ENCODE assay signal across 11 cellular contexts in the genomic region with DNA sequence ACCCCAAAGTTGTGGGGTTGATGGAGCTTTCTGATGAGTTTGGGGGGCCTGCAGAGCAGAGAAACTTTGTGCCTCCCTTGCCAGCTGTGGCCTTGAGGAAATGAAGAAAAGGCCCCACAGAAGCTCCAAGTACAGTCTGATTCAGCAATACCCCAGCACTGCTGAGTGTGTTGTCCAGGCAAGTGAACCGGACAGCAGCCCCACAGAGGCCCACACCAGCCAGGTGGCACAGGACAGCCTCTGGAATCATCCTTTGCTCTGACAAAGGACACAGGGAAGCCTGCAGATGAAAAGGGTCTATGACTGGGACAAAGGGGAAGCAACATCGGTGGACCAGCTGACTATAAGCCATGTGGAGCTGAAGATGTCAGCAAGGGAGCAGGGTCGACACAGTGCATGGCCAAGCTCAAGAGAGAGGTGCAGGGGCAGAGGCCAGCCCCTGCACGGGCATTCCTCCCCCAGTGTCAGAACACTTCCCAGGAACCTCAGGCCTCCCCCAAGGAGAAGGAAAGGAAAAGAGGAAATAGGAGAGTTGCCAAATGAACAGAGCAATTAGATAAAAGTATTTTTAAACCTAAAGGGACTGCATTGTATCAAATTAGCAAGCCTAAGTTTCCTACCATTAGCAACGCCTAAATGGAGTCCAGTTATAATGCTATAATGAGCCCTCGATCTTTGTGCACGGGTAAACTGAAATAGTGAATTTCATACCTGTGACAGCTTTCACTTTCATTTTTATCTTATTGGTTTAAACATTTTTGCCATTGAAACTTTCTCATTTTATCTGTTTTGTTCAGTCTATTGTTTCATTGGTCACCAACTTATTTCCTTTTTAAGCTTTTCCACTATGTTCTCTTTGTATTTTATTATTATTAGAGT. TPM values are rescaled to one million over a fixed set of nuclear protein-coding genes. Genes with fewer than 3 reads are reported as not detected.
DNase-seq lines count a peak whose midpoint lies in the region; FAIRE-seq and TF ChIP-seq lines count a peak whose summit lies in the region.
"Had no signal": no experiment of that assay in that cellular context is flagged by ENCODE, and none has a peak within 500 bp of the region (broad histone marks: within the 10 kb centered on the region; RNA-seq: fewer than 3 reads in every experiment).

No MANE protein-coding gene starts in this region.

- no peaks in the 10 kb centered on the region for H3K36me3 Mint-ChIP-seq in CD14-positive monocyte
- H3K36me3 Mint-ChIP-seq in activated T-helper 1 cell treated with anti-CD3 and anti-CD28 coated beads, Interleukin-12 subunit alpha, Interleukin-12 subunit beta, Interleukin-2, Interleukin-4 antibody, amounts not matched to agents 30 ng/mL and 10 ng/mL and 1 ng/mL, durations not matched to agents 14 hours and 24 hours and 36 hours (ENCODE audit: low read depth) = no peaks in the 10 kb centered on the region

- H3K9me3 ChIP-seq in mucosa of rectum (ENCODE audit: control insufficient read depth in 2 of 2, low read length in 2 of 2) = no peaks in the 10 kb centered on the region
- H3K9me3 ChIP-seq: prostate gland had no signal

- H3K27ac Mint-ChIP-seq in CD14-positive monocyte = no peak overlapping the region
- peak overlapping the region; percentile 62 for H3K27ac Mint-ChIP-seq in activated T-helper 1 cell treated with anti-CD3 and anti-CD28 coated beads, Interleukin-12 subunit alpha, Interleukin-12 subunit beta, Interleukin-2, Interleukin-4 antibody, amounts not matched to agents 30 ng/mL and 10 ng/mL and 1 ng/mL, durations not matched to agents 14 hours and 24 hours and 36 hours

- no peaks in the 10 kb centered on the region for H3K4me1 ChIP-seq in mucosa of rectum (ENCODE audit: control insufficient read depth in 2 of 2, insufficient read depth in 2 of 2, low read length in 2 of 2)
- H3K4me1 ChIP-seq: prostate gland had no signal

- peak overlapping the region; percentile 38 to 40 for H3K9ac ChIP-seq in mucosa of rectum (ENCODE audit: low read depth in 1 of 2, low read length in 2 of 2)

- no peak overlapping the region for H3K27ac ChIP-seq in mucosa of rectum (ENCODE audit: low read depth in 2 of 2, low read length in 2 of 2)
- H3K27ac ChIP-seq: prostate gland had no signal

- TF ChIP-seq CTCF in CD14-positive monocyte (IDR thresholded peaks at IDR 0.05) = no peak

- no peaks in the 10 kb centered on the region for H3K36me3 ChIP-seq in mucosa of rectum (ENCODE audit: control insufficient read depth in 2 of 2, insufficient read depth in 2 of 2, low read length in 2 of 2)
- H3K36me3 ChIP-seq: prostate gland had no signal

- no peak for DNase-seq in CD14-positive monocyte (ENCODE audit: low spot score)
- DNase-seq in GM19239 (ENCODE audit: insufficient read length, low spot score) = no peak
- no peak for DNase-seq in activated T-helper 1 cell treated with anti-CD3 and anti-CD28 coated beads, Interleukin-12 subunit alpha, Interleukin-12 subunit beta, Interleukin-2, Interleukin-4 antibody, amounts not matched to agents 30 ng/mL and 10 ng/mL and 1 ng/mL, durations not matched to agents 14 hours and 24 hours and 36 hours (ENCODE audit: low spot score)
- DNase-seq in middle frontal gyrus (ENCODE audit: extremely low spot score, low spot score) = no peak
- DNase-seq in stimulated activated CD4-positive, alpha-beta T cell treated with anti-CD3 and anti-CD28 coated beads, Interleukin-4, amount 100 ng/mL, for 1 hour = no peak
- DNase-seq in NCI-H345 (lab: John Stamatoyannopoulos, UW) = no peak
- no peak for DNase-seq in NCI-H446 (lab: John Stamatoyannopoulos, UW)
- DNase-seq: stimulated activated CD8-positive, alpha-beta memory T cell treated with anti-CD3 and anti-CD28 coated beads, Interleukin-4, amount 100 ng/mL, for 48 hours had no signal

- H3K4me3 ChIP-seq in mucosa of rectum (ENCODE audit: low read length in 2 of 2) = peak overlapping the region; percentile 57 to 66
- H3K4me3 ChIP-seq: prostate gland had no signal

- H3K27me3 Mint-ChIP-seq in CD14-positive monocyte (ENCODE audit: low read depth in 3 of 3) = peaks cover 0 to 4% (median 2%) of the 10 kb centered on the region in 3 donors
- H3K27me3 Mint-ChIP-seq in activated T-helper 1 cell treated with anti-CD3 and anti-CD28 coated beads, Interleukin-12 subunit alpha, Interleukin-12 subunit beta, Interleukin-2, Interleukin-4 antibody, amounts not matched to agents 30 ng/mL and 10 ng/mL and 1 ng/mL, durations not matched to agents 14 hours and 24 hours and 36 hours (ENCODE audit: insufficient read depth) = no peaks in the 10 kb centered on the region

- H3K9me3 Mint-ChIP-seq in CD14-positive monocyte = no peaks in the 10 kb centered on the region
- no peaks in the 10 kb centered on the region for H3K9me3 Mint-ChIP-seq in activated T-helper 1 cell treated with anti-CD3 and anti-CD28 coated beads, Interleukin-12 subunit alpha, Interleukin-12 subunit beta, Interleukin-2, Interleukin-4 antibody, amounts not matched to agents 30 ng/mL and 10 ng/mL and 1 ng/mL, durations not matched to agents 14 hours and 24 hours and 36 hours

- H3K4me1 Mint-ChIP-seq in CD14-positive monocyte = peaks cover 7% of the 10 kb centered on the region
- H3K4me1 Mint-ChIP-seq in activated T-helper 1 cell treated with anti-CD3 and anti-CD28 coated beads, Interleukin-12 subunit alpha, Interleukin-12 subunit beta, Interleukin-2, Interleukin-4 antibody, amounts not matched to agents 30 ng/mL and 10 ng/mL and 1 ng/mL, durations not matched to agents 14 hours and 24 hours and 36 hours (ENCODE audit: low read depth) = peaks cover 7% of the 10 kb centered on the region

- peak overlapping the region; percentile 68 to 85 for H3K4me3 Mint-ChIP-seq in CD14-positive monocyte
- H3K4me3 Mint-ChIP-seq in activated T-helper 1 cell treated with anti-CD3 and anti-CD28 coated beads, Interleukin-12 subunit alpha, Interleukin-12 subunit beta, Interleukin-2, Interleukin-4 antibody, amounts not matched to agents 30 ng/mL and 10 ng/mL and 1 ng/mL, durations not matched to agents 14 hours and 24 hours and 36 hours = peak overlapping the region; percentile 78

- peak; percentile 64 for FAIRE-seq in GM19239 (lab: Jason Lieb, UNC)

- intact Hi-C loops in CD14-positive monocyte (cut with micrococcal nuclease) = no loop called here
- intact Hi-C loops in activated T-helper 1 cell treated with anti-CD3 and anti-CD28 coated beads, Interleukin-12 subunit alpha, Interleukin-12 subunit beta, Interleukin-2, Interleukin-4 antibody, amounts not matched to agents 30 ng/mL and 10 ng/mL and 1 ng/mL, durations not matched to agents 14 hours and 24 hours and 36 hours (cut with micrococcal nuclease) = no loop called here

- H3K27me3 ChIP-seq in mucosa of rectum (ENCODE audit: control insufficient read depth in 2 of 2, insufficient read depth in 2 of 2, low read length in 2 of 2) = no peaks in the 10 kb centered on the region

RNA-seq across cellular contexts. Expression of a gene that starts 46.3 kb away (rescaled TPM):
- polyA plus RNA-seq in CD14-positive monocyte = not detected
- not detected in 2 replicates for total RNA-seq in activated T-helper 1 cell treated with anti-CD3 and anti-CD28 coated beads, Interleukin-12 subunit alpha, Interleukin-12 subunit beta, Interleukin-2, Interleukin-4 antibody, amounts not matched to agents 30 ng/mL and 10 ng/mL and 1 ng/mL, durations not matched to agents 14 hours and 24 hours and 36 hours
- total RNA-seq: LHCN-M2 had no signal
